ENCODE assay signal across 8 cellular contexts in the genomic region with DNA sequence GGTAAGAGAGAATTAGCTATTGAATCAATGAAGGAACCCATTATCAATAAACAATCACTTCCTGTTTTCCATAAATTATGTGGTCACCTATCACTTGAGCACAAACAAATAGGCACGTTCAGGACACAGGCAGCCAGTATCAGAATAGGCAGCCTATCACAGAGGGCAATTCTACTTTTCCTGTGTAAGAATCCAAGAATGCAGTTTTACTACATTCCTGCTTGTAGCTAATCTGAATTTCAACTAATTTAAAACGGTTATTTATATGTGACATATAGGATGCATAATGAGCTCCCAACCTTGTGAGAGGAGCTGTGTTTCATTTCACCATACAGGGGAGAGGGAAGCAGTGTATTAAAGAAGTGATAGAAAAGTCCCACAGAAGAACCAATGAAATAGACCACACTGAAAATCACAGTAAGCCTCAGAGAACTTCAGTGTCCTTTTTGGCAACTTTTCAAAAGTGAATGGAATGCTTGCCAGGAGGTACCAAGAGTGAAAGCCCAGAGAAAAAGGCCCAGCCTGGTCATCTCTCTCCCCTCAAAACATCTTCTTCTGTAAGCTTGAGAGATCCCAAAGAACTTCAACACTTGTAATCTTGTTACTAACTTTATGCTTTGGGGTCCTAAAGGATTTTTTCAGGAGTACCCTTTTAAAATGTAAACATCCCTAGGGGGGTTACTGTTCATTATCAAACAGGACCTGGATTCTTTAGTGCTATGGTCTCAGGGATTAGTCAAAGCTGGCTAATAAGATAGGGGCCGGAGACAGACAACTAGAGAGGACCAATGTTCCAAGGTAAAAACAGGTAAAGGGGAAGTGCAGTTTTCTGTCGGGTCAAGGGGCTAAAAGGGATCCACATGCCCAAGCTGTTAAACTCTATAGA. TPM values are rescaled to one million over a fixed set of nuclear protein-coding genes. Genes with fewer than 3 reads are reported as not detected.
A peak's percentile ranks its signal among the peaks of the same experiment; 100 is the strongest.
DNase-seq lines count a peak whose midpoint lies in the region; ATAC-seq, FAIRE-seq and TF ChIP-seq lines count a peak whose summit lies in the region.
"Had no signal": no experiment of that assay in that cellular context is flagged by ENCODE, and none has a peak within 500 bp of the region (broad histone marks: within the 10 kb centered on the region; RNA-seq: fewer than 3 reads in every experiment).

No MANE protein-coding gene starts in this region.

- H3K27me3 ChIP-seq in mucosa of rectum (ENCODE audit: control insufficient read depth in 2 of 2, insufficient read depth in 2 of 2, low read length in 2 of 2), result no peaks in the 10 kb centered on the region

- no peaks in the 10 kb centered on the region for H3K9me3 ChIP-seq in mucosa of rectum (ENCODE audit: control insufficient read depth in 2 of 2, low read length in 2 of 2)

- H3K4me3 ChIP-seq in choroid plexus epithelial cell (ENCODE audit: low read depth, low read length) (peak overlapping the region; percentile 78), mucosa of rectum (ENCODE audit: low read length in 2 of 2) (peak overlapping the region; percentile 85)

- no peak for ATAC-seq in GM18868 (IDR thresholded peaks at IDR 0.05; ENCODE audit: unreplicated experiment)

- peak overlapping the region in 1 of 2 donors; percentile 41 for H3K27ac ChIP-seq in mucosa of rectum (ENCODE audit: low read depth in 2 of 2, low read length in 2 of 2)

- FAIRE-seq in GM12892 (lab: Jason Lieb, UNC), result peak; percentile 51
- FAIRE-seq: colon had no signal

- no peaks in the 10 kb centered on the region for H3K36me3 ChIP-seq in mucosa of rectum (ENCODE audit: control insufficient read depth in 2 of 2, insufficient read depth in 2 of 2, low read length in 2 of 2)

- DNase-seq in GM12892 (ENCODE audit: insufficient read length), result no peak
- DNase-seq in NCI-H446 treated with DMSO at 0.1 percent for 48 hours (lab: John Stamatoyannopoulos, UW), result peak; percentile 9
- peak; percentile 84 for DNase-seq in choroid plexus epithelial cell (ENCODE audit: low read depth)
- no peak for DNase-seq in putamen (ENCODE audit: low spot score)
- DNase-seq in H4 (ENCODE audit: low spot score), result no peak

- H3K9ac ChIP-seq in mucosa of rectum (ENCODE audit: low read depth in 1 of 2, low read length in 2 of 2), result peak overlapping the region; percentile 73 to 84

- peaks cover 10 to 11% of the 10 kb centered on the region in 2 donors for H3K4me1 ChIP-seq in mucosa of rectum (ENCODE audit: control insufficient read depth in 2 of 2, insufficient read depth in 2 of 2, low read length in 2 of 2)

- no peak for TF ChIP-seq CTCF in choroid plexus epithelial cell (conservative IDR thresholded peaks at IDR 0.05; ENCODE audit: low read depth, low read length)

- TF ChIP-seq POLR2A in GM12892 (IDR thresholded peaks at IDR 0.05; ENCODE audit: low read depth, low read length), result no peak

RNA-seq across cellular contexts. Expression of a gene that starts 1.3 kb away (rescaled TPM):
- polyA plus RNA-seq in GM12892 (2012; ENCODE audit: missing spikeins), result 11.4 TPM
- 4.0 and 8.7 TPM in 2 replicates for total RNA-seq in H4 (2014; rRNA removed; shearing (Covaris generic))

Comparison
In these comparisons a context has a peak if more than half of its experiments do, and no peak if none do; other contexts are left out.
1. DNase-seq: peak in NCI-H446 treated with DMSO at 0.1 percent for 48 hours (single experiment) and choroid plexus epithelial cell (single experiment); none in GM12892 (single experiment), putamen (single experiment) and H4 (single experiment).